In the genomic region with DNA sequence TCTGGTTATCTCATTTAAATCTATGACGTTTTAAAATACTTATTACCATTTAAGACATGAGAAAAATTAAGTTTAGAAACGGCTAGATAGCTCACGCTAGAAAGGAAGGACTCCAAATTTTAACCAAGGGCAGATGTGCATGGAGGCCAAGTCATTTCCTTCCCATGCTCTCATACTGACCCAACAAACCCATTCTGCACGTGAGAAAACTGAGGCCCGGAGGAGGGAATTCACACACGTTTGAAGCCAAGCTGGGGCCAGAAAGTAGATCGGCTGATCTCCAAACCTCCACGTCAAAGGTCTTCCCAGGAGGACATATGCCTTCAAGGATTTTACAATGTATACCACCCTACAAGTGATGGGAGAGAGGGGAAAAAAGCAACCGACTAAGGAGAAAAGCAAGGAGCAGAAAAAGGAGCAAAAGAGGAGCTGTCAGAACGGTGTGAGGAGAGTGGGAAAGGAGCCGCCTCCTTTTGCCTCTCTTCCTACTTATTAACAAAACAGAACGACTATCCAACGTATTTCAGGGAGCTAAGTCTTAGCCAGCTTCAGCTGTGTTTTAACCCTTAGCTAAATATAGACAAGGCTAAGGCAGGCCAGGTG, we compare ENCODE assay signal across 8 cellular contexts. TPM values are rescaled to one million over a fixed set of nuclear protein-coding genes. Genes with fewer than 3 reads are reported as not detected.
DNase-seq lines count a peak whose midpoint lies in the region; ATAC-seq and TF ChIP-seq lines count a peak whose summit lies in the region.

No MANE protein-coding gene starts in this region.

- no peak for TF ChIP-seq RAD21 in neural cell (conservative IDR thresholded peaks at IDR 0.05)

- H3K36me3 ChIP-seq in DND-41 (ENCODE audit: insufficient read depth, low read length): peaks cover 20% of the 10 kb centered on the region
- peaks cover 22% of the 10 kb centered on the region for H3K36me3 ChIP-seq in OCI-LY1 (ENCODE audit: insufficient read depth, low read length)
- H3K36me3 ChIP-seq in neural cell (ENCODE audit: insufficient read depth, low read length): no peaks in the 10 kb centered on the region

- H3K27ac ChIP-seq in DND-41 (ENCODE audit: low read length) (peak overlapping the region; percentile 54; the same call in 1 of the 2 replicates), OCI-LY1 (ENCODE audit: low read depth, low read length, poor library complexity, severe bottlenecking) (peak overlapping the region; percentile 69), neural cell (ENCODE audit: low read length) (peak overlapping the region; percentile 77)

- H3F3A ChIP-seq in OCI-LY1 (ENCODE audit: insufficient read depth, low read length) (0 out of 2 replicates have a peak, but pooled peaks cover 3% of the 10 kb centered on the region), neural cell (ENCODE audit: insufficient read depth, low read length, poor library complexity, severe bottlenecking) (no peaks in the 10 kb centered on the region)

- H3K4me1 ChIP-seq in DND-41 (ENCODE audit: insufficient read depth, low read length) (peaks cover 27% of the 10 kb centered on the region), OCI-LY1 (ENCODE audit: insufficient read depth, low read length, severe bottlenecking) (peaks cover 19% of the 10 kb centered on the region)

- H3K79me2 ChIP-seq in DND-41 (ENCODE audit: insufficient read depth, low read length) (peaks cover 32% of the 10 kb centered on the region), OCI-LY1 (ENCODE audit: insufficient read depth, low read length) (peaks cover 34% of the 10 kb centered on the region), neural cell (replicated peaks; ENCODE audit: insufficient read depth, low read length) (peaks cover 27% of the 10 kb centered on the region)

- TF ChIP-seq CTCF in DND-41 (IDR thresholded peaks at IDR 0.05; ENCODE audit: borderline replicate concordance, extremely low read depth, low read length, poor library complexity, severe bottlenecking) (no peak), OCI-LY1 (IDR thresholded peaks at IDR 0.05; ENCODE audit: low read length) (no peak), neural cell (IDR thresholded peaks at IDR 0.05; ENCODE audit: poor library complexity, severe bottlenecking) (no peak)

- H2AFZ ChIP-seq in DND-41 (ENCODE audit: low read depth, low read length): peak overlapping the region; percentile 91
- H2AFZ ChIP-seq in OCI-LY1 (ENCODE audit: low read length): peak overlapping the region; percentile 33
- H2AFZ ChIP-seq in neural cell (ENCODE audit: low read depth, low read length): peak overlapping the region; percentile 61

- peak; percentile 15; the same call in 2 of the 3 replicates for ATAC-seq in DND-41 (ENCODE audit: insufficient read depth, low read depth)
- no peak for ATAC-seq in HG03432 (IDR thresholded peaks at IDR 0.05; ENCODE audit: unreplicated experiment)
- no peak for ATAC-seq in HG03097 (IDR thresholded peaks at IDR 0.05; ENCODE audit: low FRiP score, unreplicated experiment)

- H3K9me3 ChIP-seq in DND-41 (ENCODE audit: insufficient read depth, low read length, severe bottlenecking) (no peaks in the 10 kb centered on the region), OCI-LY1 (ENCODE audit: low read length) (no peaks in the 10 kb centered on the region), neural cell (ENCODE audit: low read length) (no peaks in the 10 kb centered on the region)

- DNase-seq in DND-41 (no peak), epidermal melanocyte (ENCODE audit: insufficient read length, low spot score) (peak; percentile 29), NCI-H146 (lab: John Stamatoyannopoulos, UW) (no peak), NCI-H524 (lab: John Stamatoyannopoulos, UW) (no peak)

- TF ChIP-seq EP300 in neural cell (conservative IDR thresholded peaks at IDR 0.05; ENCODE audit: poor library complexity, severe bottlenecking): no peak

- H4K20me1 ChIP-seq in DND-41 (ENCODE audit: insufficient read depth, low read length): peaks cover 11% of the 10 kb centered on the region; the same call in 1 of the 2 replicates
- H4K20me1 ChIP-seq in OCI-LY1 (ENCODE audit: insufficient read depth, low read length): no peaks in the 10 kb centered on the region
- H4K20me1 ChIP-seq in neural cell (ENCODE audit: insufficient read depth): no peaks in the 10 kb centered on the region

- H3K9ac ChIP-seq in DND-41 (ENCODE audit: low read depth, low read length): peak overlapping the region; percentile 73
- H3K9ac ChIP-seq in OCI-LY1 (ENCODE audit: low read length): peak overlapping the region; percentile 53
- H3K9ac ChIP-seq in neural cell (ENCODE audit: low read length): peak overlapping the region; percentile 84

- H3K4me3 ChIP-seq in DND-41 (ENCODE audit: low read depth in 1 of 2, low read length in 2 of 2) (peak overlapping the region; percentile 63 to 86; a peak in 3 of 4 replicates), OCI-LY1 (ENCODE audit: low read depth, low read length, poor library complexity, severe bottlenecking) (peak overlapping the region; percentile 66), neural cell (ENCODE audit: low read length) (peak overlapping the region; percentile 82)

- H3K27me3 ChIP-seq in DND-41 (ENCODE audit: insufficient read depth, low read length, poor library complexity) (no peaks in the 10 kb centered on the region), OCI-LY1 (ENCODE audit: insufficient read depth, low read length) (no peaks in the 10 kb centered on the region), neural cell (ENCODE audit: insufficient read depth, low read depth, low read length) (no peaks in the 10 kb centered on the region)

- peak overlapping the region; percentile 75 for H3K4me2 ChIP-seq in DND-41 (ENCODE audit: insufficient read depth, low read length)
- H3K4me2 ChIP-seq in OCI-LY1 (ENCODE audit: low read length): peak overlapping the region; percentile 66
- H3K4me2 ChIP-seq in neural cell (ENCODE audit: low read length): peak overlapping the region; percentile 40

- H3K9me2 ChIP-seq in OCI-LY1 (ENCODE audit: low read depth, low read length) (no peaks in the 10 kb centered on the region), neural cell (ENCODE audit: insufficient read depth, low read length) (no peaks in the 10 kb centered on the region)

TF ChIP-seq in neural cell, 6 proteins besides CTCF, POLR2A, EP300 and RAD21:
- TF ChIP-seq POLR2AphosphoS5 (IDR thresholded peaks at IDR 0.05): no peak
- no peak for TF ChIP-seq EZH2 (IDR thresholded peaks at IDR 0.05; ENCODE audit: borderline replicate concordance, insufficient read depth, low read length, poor library complexity, severe bottlenecking)
- no peak for TF ChIP-seq SMC3 (conservative IDR thresholded peaks at IDR 0.05; ENCODE audit: poor library complexity)

RNA-seq across cellular contexts. Expression of a gene that starts 0.6 kb away (rescaled TPM):
- 30.5 and 38.6 TPM in 2 replicates for polyA plus RNA-seq in neural cell
- polyA minus RNA-seq in neural cell: 42.1 and 44.8 TPM in 2 replicates

RNA-seq across cellular contexts. Expression of a gene that starts 45.8 kb away (rescaled TPM):
- polyA plus RNA-seq in neural cell: 22.3 and 32.2 TPM in 2 replicates
- polyA minus RNA-seq in neural cell: 8.8 and 9.5 TPM in 2 replicates

Comparison
In these comparisons a context has a peak if more than half of its experiments do, and no peak if none do; other contexts are left out.
1. H2AFZ ChIP-seq: peak in every context shown above with its lines; median percentile 91 in DND-41; 61 in neural cell; 33 in OCI-LY1.